In the genomic region with DNA sequence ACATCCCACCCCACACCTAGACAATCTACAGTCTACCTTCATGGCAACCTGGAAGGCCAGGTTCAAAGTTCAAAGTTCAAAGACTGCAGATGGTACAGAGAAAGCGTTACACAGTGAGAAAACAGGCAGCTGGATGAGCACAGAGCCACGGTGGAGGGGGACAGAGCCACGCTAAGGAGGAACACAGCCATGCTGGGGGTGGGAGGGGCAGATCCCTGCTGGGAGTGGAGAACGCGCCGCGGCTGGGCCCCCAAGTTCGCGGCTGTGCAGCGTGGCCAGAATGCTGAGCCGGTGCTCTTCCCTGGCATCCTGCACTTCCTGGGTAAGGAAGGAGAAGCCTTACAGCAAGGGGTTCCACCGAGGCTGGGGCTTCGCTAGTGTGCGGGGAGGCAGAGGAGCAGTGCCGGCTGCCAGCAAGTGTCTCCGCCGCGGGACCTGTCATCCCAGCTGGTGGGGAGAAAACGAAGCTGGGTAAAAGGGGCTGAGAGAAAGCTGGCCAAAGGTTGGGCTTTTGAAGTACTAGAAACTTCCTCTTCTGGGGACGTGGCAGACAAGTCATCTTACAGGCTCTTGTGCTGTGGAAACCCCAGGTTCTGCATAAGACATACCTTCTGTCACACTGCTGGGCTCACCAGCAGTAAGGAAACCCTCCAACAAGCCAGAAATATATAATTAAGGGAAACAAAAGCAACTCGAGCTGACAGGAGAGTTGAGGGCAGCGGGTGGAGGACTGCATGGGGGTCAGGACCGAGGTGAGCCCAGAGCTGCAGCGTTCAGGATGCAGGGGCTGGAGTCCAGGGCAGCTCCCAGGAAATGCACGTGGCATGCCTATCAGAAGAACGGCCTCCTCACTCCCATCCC, we compare ENCODE assay signal across 1 cellular context.
TF ChIP-seq lines count a peak whose summit lies in the region.

No MANE protein-coding gene starts in this region.

TF ChIP-seq in HepG2, 621 proteins besides CTCF, POLR2A, EP300 and RAD21 (continued from another document and continues in another):
- no peak for TF ChIP-seq RERE (CRISPR knock-in tag; IDR thresholded peaks at IDR 0.05; ENCODE audit: low read depth)
- TF ChIP-seq HNRNPLL (IDR thresholded peaks at IDR 0.05; ENCODE audit: low read depth, low read length, poor library complexity, severe bottlenecking): peak; percentile 42
- 0 out of 2 replicates have a peak, but pooled peaks have one; percentile 12 for TF ChIP-seq ARHGAP35 (CRISPR knock-in tag; IDR thresholded peaks at IDR 0.05; ENCODE audit: borderline replicate concordance)
- peak; percentile 70 for TF ChIP-seq ZNF687 (CRISPR knock-in tag; IDR thresholded peaks at IDR 0.05)
- no peak for TF ChIP-seq ZMYM3 (CRISPR knock-in tag; IDR thresholded peaks at IDR 0.05)
- TF ChIP-seq KIAA2018 (CRISPR knock-in tag; IDR thresholded peaks at IDR 0.05; ENCODE audit: borderline replicate concordance): no peak
- peak; percentile 24 for TF ChIP-seq ZNF407 (CRISPR knock-in tag; IDR thresholded peaks at IDR 0.05; ENCODE audit: not compliant biosample characterization)
